In the genomic region with DNA sequence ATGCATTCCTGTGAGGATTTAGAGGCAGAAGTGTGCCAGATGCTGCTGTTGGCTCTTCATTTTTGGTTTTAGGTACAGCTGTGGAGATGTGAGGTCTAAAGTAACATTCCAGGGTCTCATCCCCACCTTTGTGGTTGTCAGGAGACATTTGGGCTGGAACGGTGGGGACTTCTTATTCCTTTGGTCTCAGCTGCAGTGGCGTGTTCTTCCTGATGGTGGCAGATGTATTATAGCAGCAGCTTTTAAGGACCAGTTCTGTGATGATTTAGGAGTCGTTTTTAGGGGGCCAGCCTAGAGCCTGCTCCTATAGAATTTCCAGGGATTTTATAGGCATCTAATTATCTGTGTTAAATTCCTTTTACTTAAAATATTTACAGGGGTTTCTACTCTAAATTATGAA, we compare ENCODE assay signal across 9 cellular contexts.
DNase-seq lines count a peak whose midpoint lies in the region; ATAC-seq, FAIRE-seq and TF ChIP-seq lines count a peak whose summit lies in the region.
"Had no signal": no experiment of that assay in that cellular context is flagged by ENCODE, and none has a peak within 500 bp of the region (broad histone marks: within the 10 kb centered on the region; RNA-seq: fewer than 3 reads in every experiment).

No MANE protein-coding gene starts in this region.

- POLR2A ChIA-PET in IMR-90 (lab: Charles Lee; ENCODE audit: unreplicated experiment) (no interaction called here), GM12878 (lab: Charles Lee) (interaction anchor here (0.8 kb wide), 1 partner anchor 240 kb away, joined by 3 read pairs; no protein-coding TSS in a partner anchor)

- BruUV-seq in IMR-90 (replicated peaks; lab: Mats Ljungman, UMichigan), result no TSS peak
- BruUV-seq in GM12878 (replicated peaks; lab: Mats Ljungman, UMichigan), result no TSS peak

- H3K36me3 ChIP-seq in IMR-90 (ENCODE audit: control insufficient read depth, insufficient read depth, low read length) (no peaks in the 10 kb centered on the region), GM12878 (ENCODE audit: control insufficient read depth in 2 of 2, insufficient read depth in 2 of 2, low read length in 1 of 2) (no peaks in the 10 kb centered on the region), esophagus muscularis mucosa (no peaks in the 10 kb centered on the region)
- H3K36me3 ChIP-seq: Peyer's patch had no signal

- no peak for TF ChIP-seq POLR2A in IMR-90 (IDR thresholded peaks at IDR 0.05; ENCODE audit: low read depth, low read length)
- TF ChIP-seq POLR2A in GM12878 (IDR thresholded peaks at IDR 0.05; ENCODE audit: low read depth, low read length), result no peak
- TF ChIP-seq POLR2A in esophagus muscularis mucosa (IDR thresholded peaks at IDR 0.05; ENCODE audit: low read depth), result no peak

- no peaks in the 10 kb centered on the region for H3K9me1 ChIP-seq in IMR-90 (ENCODE audit: insufficient read depth, low read length)

- intact Hi-C loops in IMR-90 (cut with micrococcal nuclease), result no loop called here
- intact Hi-C loops in GM12878 (cut with micrococcal nuclease; ENCODE audit: unreplicated experiment), result no loop called here
- intact Hi-C loops in esophagus muscularis mucosa (cut with DNase I), result no loop called here

- CTCF ChIA-PET in IMR-90 (lab: Yijun Ruan, JAX) (no interaction called here), GM12878 (lab: Yijun Ruan, JAX) (interaction anchor here (1.0 to 2.3 kb wide), 4 partner anchors 9 to 23 kb away, joined by 3 to 9 read pairs (median 4); no protein-coding TSS in a partner anchor)

- H3K4me3 Mint-ChIP-seq in osteocyte (ENCODE audit: unreplicated experiment), result no peak overlapping the region

- peak; percentile 31 for FAIRE-seq in GM12878 (lab: Jason Lieb, UNC)

- no peak for TF ChIP-seq EP300 in GM12878 (IDR thresholded peaks at IDR 0.05; ENCODE audit: borderline replicate concordance in 1 of 2, control insufficient read depth in 1 of 2, low read depth in 2 of 2, low read length in 2 of 2)
- no peak for TF ChIP-seq EP300 in esophagus muscularis mucosa (IDR thresholded peaks at IDR 0.05)

- H4K20me1 ChIP-seq in IMR-90 (ENCODE audit: insufficient read depth, low read length), result no peaks in the 10 kb centered on the region
- no peaks in the 10 kb centered on the region for H4K20me1 ChIP-seq in GM12878 (ENCODE audit: control insufficient read depth, insufficient read depth)

- no peak overlapping the region for H3K23ac ChIP-seq in IMR-90 (ENCODE audit: low read depth, low read length)

- H2BK5ac ChIP-seq in IMR-90 (ENCODE audit: low read depth, low read length, poor library complexity, severe bottlenecking), result no peak overlapping the region

- no peak overlapping the region for H3K14ac ChIP-seq in IMR-90 (replicated peaks; ENCODE audit: low read depth, low read length)

- no CpG with 5 or more reads among the region's 3 CpGs for WGBS in IMR-90 (ENCODE audit: extremely low coverage in 2 of 2, insufficient read length in 1 of 2), 2 experiments
- WGBS in GM12878 (ENCODE audit: insufficient coverage, insufficient replicate concordance, low lambda C conversion rate, missing lambda C conversion rate), result 2% methylated on average over 3 of the region's 3 CpGs
- WGBS in esophagus muscularis mucosa, result 11% methylated on average over 3 of the region's 3 CpGs

- no peak overlapping the region for H2BK120ac ChIP-seq in IMR-90 (ENCODE audit: low read depth, low read length)

- no peaks in the 10 kb centered on the region for H3K9me3 Mint-ChIP-seq in osteocyte (ENCODE audit: unreplicated experiment)

- no peaks in the 10 kb centered on the region for H3K36me3 Mint-ChIP-seq in osteocyte (ENCODE audit: unreplicated experiment)

- no peak overlapping the region for H4K91ac ChIP-seq in IMR-90 (ENCODE audit: insufficient read depth, low read depth, low read length)

- H3K27me3 ChIP-seq in IMR-90 (ENCODE audit: control insufficient read depth, insufficient read depth, low read length) (no peaks in the 10 kb centered on the region), GM12878 (replicated peaks in 1 of 2; ENCODE audit: control insufficient read depth in 2 of 2, insufficient read depth in 2 of 2, low read length in 1 of 2) (no peaks in the 10 kb centered on the region), esophagus muscularis mucosa (no peaks in the 10 kb centered on the region)
- H3K27me3 ChIP-seq: Peyer's patch had no signal

- DNase-seq in activated CD4-positive, alpha-beta T cell treated with anti-CD3 and anti-CD28 coated beads for 48 hours, result peak; percentile 13
- DNase-seq in activated CD4-positive, alpha-beta T cell treated with anti-CD3 and anti-CD28 coated beads for 1 hour, result no peak
- no peak for DNase-seq in IMR-90
- DNase-seq in GM12878 (ENCODE audit: low read depth, low spot score), result no peak
- DNase-seq in osteocyte (ENCODE audit: extremely low spot score, unreplicated experiment), result no peak
- no peak for DNase-seq in esophagus muscularis mucosa (ENCODE audit: extremely low spot score)

- no peak overlapping the region for H4K5ac ChIP-seq in IMR-90 (ENCODE audit: low read depth, low read length)

- peak; percentile 54 for ATAC-seq in IMR-90 (ENCODE audit: low read depth)
- ATAC-seq in GM12878, result peak; percentile 63
- ATAC-seq in HG02642 (IDR thresholded peaks at IDR 0.05; ENCODE audit: poor library complexity, unreplicated experiment), result no peak
- ATAC-seq in HG03342 (IDR thresholded peaks at IDR 0.05; ENCODE audit: unreplicated experiment), result no peak

- no peak overlapping the region for H3K56ac ChIP-seq in IMR-90 (ENCODE audit: extremely low read depth, insufficient read depth, low read length)

- no peaks in the 10 kb centered on the region for H3K4me1 Mint-ChIP-seq in osteocyte (ENCODE audit: unreplicated experiment)

- H2BK15ac ChIP-seq in IMR-90 (ENCODE audit: low read depth, low read length), result no peak overlapping the region

- in situ Hi-C loops in IMR-90 (cut with MboI; ENCODE audit: low sequenced_read_pairs) (no loop called here), GM12878 (cut with MboI) (no loop called here)

- no peak overlapping the region for H3K9ac ChIP-seq in IMR-90 (ENCODE audit: low read depth, low read length)
- no peak overlapping the region for H3K9ac ChIP-seq in GM12878 (ENCODE audit: control insufficient read depth, insufficient read depth, low read length)

- no peaks in the 10 kb centered on the region for H3K79me1 ChIP-seq in IMR-90 (ENCODE audit: low read depth in 1 of 2, low read length in 2 of 2)

- H2AK5ac ChIP-seq in IMR-90 (ENCODE audit: low read depth, low read length), result no peak overlapping the region

- H3K18ac ChIP-seq in IMR-90 (ENCODE audit: low read depth, low read length), result no peak overlapping the region

- peaks cover under 1% of the 10 kb centered on the region for H3K27me3 Mint-ChIP-seq in osteocyte (ENCODE audit: unreplicated experiment)

- TF ChIP-seq RAD21 in IMR-90 (IDR thresholded peaks at IDR 0.05; ENCODE audit: low read length), result no peak
- TF ChIP-seq RAD21 in GM12878 (IDR thresholded peaks at IDR 0.05; ENCODE audit: insufficient read depth, low read depth, low read length), result peak; percentile 25; the same call in 1 of the 2 replicates

- RAD21 ChIA-PET in GM12878 (lab: Charles Lee; ENCODE audit: unreplicated experiment), result interaction anchor here (0.5 kb wide), 1 partner anchor 249 kb away, joined by 4 read pairs; no protein-coding TSS in a partner anchor

- H2BK20ac ChIP-seq in IMR-90 (ENCODE audit: low read depth, low read length), result no peak overlapping the region

- H3K4me3 ChIP-seq in IMR-90 (ENCODE audit: insufficient read depth, low read depth, low read length), result no peak overlapping the region
- no peak overlapping the region for H3K4me3 ChIP-seq in GM12878
- H3K4me3 ChIP-seq in esophagus muscularis mucosa, result no peak overlapping the region
- H3K4me3 ChIP-seq: Peyer's patch had no signal

- H3K27ac Mint-ChIP-seq in osteocyte (ENCODE audit: unreplicated experiment), result no peak overlapping the region

- H3K4me2 ChIP-seq in IMR-90 (ENCODE audit: low read depth, low read length), result no peak overlapping the region
- H3K4me2 ChIP-seq in GM12878 (ENCODE audit: control insufficient read depth, insufficient read depth), result no peak overlapping the region

- H3K4me1 ChIP-seq in IMR-90 (ENCODE audit: control insufficient read depth, insufficient read depth, low read length) (no peaks in the 10 kb centered on the region), GM12878 (ENCODE audit: control insufficient read depth, insufficient read depth, low read length) (no peaks in the 10 kb centered on the region), esophagus muscularis mucosa (no peaks in the 10 kb centered on the region)
- H3K4me1 ChIP-seq: Peyer's patch had no signal

- H3K9me3 ChIP-seq in IMR-90 (ENCODE audit: control insufficient read depth, insufficient read depth, low read length) (no peaks in the 10 kb centered on the region), GM12878 (replicated peaks; ENCODE audit: control insufficient read depth, insufficient read depth, low read length) (no peaks in the 10 kb centered on the region), esophagus muscularis mucosa (no peaks in the 10 kb centered on the region)
- H3K9me3 ChIP-seq: Peyer's patch had no signal

- SMC1A ChIA-PET in GM12878 (lab: Charles Lee; ENCODE audit: uncharacterized antibody, unreplicated experiment), result interaction anchor here (0.6 to 3.4 kb wide), 4 partner anchors 10 to 228 kb away, joined by 3 to 9 read pairs (median 4); no protein-coding TSS in a partner anchor

- H3K79me2 ChIP-seq in GM12878 (ENCODE audit: control insufficient read depth, insufficient read depth, low read length), result no peaks in the 10 kb centered on the region

- no peak overlapping the region for H3K27ac ChIP-seq in IMR-90 (ENCODE audit: insufficient read depth, low read length)
- H3K27ac ChIP-seq in GM12878 (ENCODE audit: control insufficient read depth, insufficient read depth), result no peak overlapping the region
- H3K27ac ChIP-seq in esophagus muscularis mucosa (replicated peaks in 1 of 4), result no peak overlapping the region
- H3K27ac ChIP-seq: Peyer's patch had no signal

- no peak overlapping the region for H2AK9ac ChIP-seq in IMR-90 (replicated peaks; ENCODE audit: low read depth, low read length, poor library complexity)

- TF ChIP-seq CTCF in IMR-90 (conservative IDR thresholded peaks at IDR 0.05; ENCODE audit: low read depth, low read length) (0 out of 2 replicates have a peak, but pooled peaks have one; percentile 16), GM12878 (IDR thresholded peaks at IDR 0.05 in 2 of 3, conservative IDR thresholded peaks at IDR 0.05 in 1 of 3; ENCODE audit: control insufficient read depth in 2 of 3, extremely low read depth in 1 of 3, insufficient read depth in 1 of 3, low read depth in 3 of 3, low read length in 3 of 3) (peak in 1 of 3 experiments; percentile 29; a peak in 2 of 6 replicates), osteocyte (IDR thresholded peaks at IDR 0.05) (peak; percentile 33), esophagus muscularis mucosa (IDR thresholded peaks at IDR 0.05) (peak in 1 of 3 experiments; percentile 19)

- dilution Hi-C loops in IMR-90 (cut with HindIII; ENCODE audit: low sequenced_read_pairs, unreplicated experiment), result no loop called here

- H4K8ac ChIP-seq in IMR-90 (ENCODE audit: low read depth in 2 of 2, low read length in 2 of 2), result no peak overlapping the region

- no peak overlapping the region for H2AFZ ChIP-seq in IMR-90 (replicated peaks; ENCODE audit: low read length, poor library complexity)
- no peak overlapping the region for H2AFZ ChIP-seq in GM12878 (ENCODE audit: control insufficient read depth, low read depth, low read length)

- H3K4ac ChIP-seq in IMR-90 (ENCODE audit: low read depth, low read length), result no peak overlapping the region

TF ChIP-seq in GM12878, 131 proteins besides CTCF, POLR2A, EP300 and RAD21 (continues in another document):
- no peak for TF ChIP-seq WRNIP1 (IDR thresholded peaks at IDR 0.05; ENCODE audit: borderline replicate concordance, low read depth, low read length)

Comparison
In these comparisons a context has a peak if more than half of its experiments do, and no peak if none do; other contexts are left out.
1. ATAC-seq: peak in IMR-90 (single experiment) and GM12878 (single experiment); none in HG02642 (single experiment) and HG03342 (single experiment).